Comparison of ENCODE assay signal across 1 cellular context in genomic region chr4:122797405-122798094, GRCh38.
TF ChIP-seq lines count a peak whose summit lies in the region.

No MANE protein-coding gene starts in this region.

TF ChIP-seq in IMR-90, 13 proteins besides CTCF, POLR2A, EP300 and RAD21:
- TF ChIP-seq MAZ (IDR thresholded peaks at IDR 0.05; ENCODE audit: borderline replicate concordance, low read depth, low read length) (no peak), RFX5 (IDR thresholded peaks at IDR 0.05; ENCODE audit: low read depth, low read length) (no peak), CEBPB (IDR thresholded peaks at IDR 0.05; ENCODE audit: low read depth, low read length) (no peak), BHLHE40 (IDR thresholded peaks at IDR 0.05; ENCODE audit: low read depth, low read length) (no peak), RCOR1 (IDR thresholded peaks at IDR 0.05; ENCODE audit: insufficient replicate concordance, low read length) (no peak), MAFK (IDR thresholded peaks at IDR 0.05; ENCODE audit: low read depth, low read length) (no peak), ELK1 (IDR thresholded peaks at IDR 0.05; ENCODE audit: borderline replicate concordance, low read depth, low read length) (no peak), USF2 (IDR thresholded peaks at IDR 0.05; ENCODE audit: low read depth, low read length) (no peak), MXI1 (IDR thresholded peaks at IDR 0.05; ENCODE audit: borderline replicate concordance, low read depth, low read length) (no peak), SMC3 (IDR thresholded peaks at IDR 0.05; ENCODE audit: low read depth, low read length) (no peak), NFE2L2 (IDR thresholded peaks at IDR 0.05; ENCODE audit: low read depth, low read length) (no peak), FOS (IDR thresholded peaks at IDR 0.05; ENCODE audit: low read depth, low read length) (no peak), CHD1 (IDR thresholded peaks at IDR 0.05; ENCODE audit: low read depth, low read length) (no peak)
